ENCODE assay signal across 2 cellular contexts in genomic region chr16:4617880-4618279, GRCh38.
TF ChIP-seq lines count a peak whose summit lies in the region.

No MANE protein-coding gene starts in this region.

TF ChIP-seq in HEK293, 187 proteins besides CTCF, POLR2A, EP300 and RAD21 (continued from another document and continues in another):
- no peak for TF ChIP-seq PRDM6 (tag by site-specific recombination; IDR thresholded peaks at IDR 0.05)
- TF ChIP-seq ZNF707 (tag by site-specific recombination; IDR thresholded peaks at IDR 0.05) = no peak
- no peak for TF ChIP-seq ZNF280D (tag by site-specific recombination; IDR thresholded peaks at IDR 0.05)
- no peak for TF ChIP-seq OVOL3 (tag by site-specific recombination; IDR thresholded peaks at IDR 0.05)
- TF ChIP-seq PRDM2 (tag by site-specific recombination; IDR thresholded peaks at IDR 0.05; ENCODE audit: borderline replicate concordance) = no peak
- TF ChIP-seq ZNF629 (tag by site-specific recombination; IDR thresholded peaks at IDR 0.05) = no peak
- no peak for TF ChIP-seq ZNF133 (tag by site-specific recombination; IDR thresholded peaks at IDR 0.05)
- no peak for TF ChIP-seq GLIS1 (tag by site-specific recombination; IDR thresholded peaks at IDR 0.05)
- no peak for TF ChIP-seq YY1 (tag by site-specific recombination; IDR thresholded peaks at IDR 0.05)
- TF ChIP-seq ZNF155 (tag by site-specific recombination; IDR thresholded peaks at IDR 0.05) = no peak
- TF ChIP-seq ZNF398 (tag by site-specific recombination; IDR thresholded peaks at IDR 0.05) = peak; percentile 50; the same call in 1 of the 2 replicates

TF ChIP-seq in GM12878, 131 proteins besides CTCF, POLR2A, EP300 and RAD21:
- TF ChIP-seq ZNF687 (IDR thresholded peaks at IDR 0.05) (no peak), CBX3 (IDR thresholded peaks at IDR 0.05; ENCODE audit: borderline replicate concordance, low read depth) (no peak), NRF1 (conservative IDR thresholded peaks at IDR 0.05; ENCODE audit: low read depth, low read length) (no peak), DPF2 (IDR thresholded peaks at IDR 0.05) (no peak), MAX (IDR thresholded peaks at IDR 0.05; ENCODE audit: low read depth, low read length) (no peak), HSF1 (IDR thresholded peaks at IDR 0.05; ENCODE audit: low read depth, low read length) (no peak)
TF ChIP-seq in GM12878: peak in this region for 0.
